Comparison of ENCODE assay signal across 7 cellular contexts in genomic region chr2:237714690-237715458, GRCh38.
A peak's percentile ranks its signal among the peaks of the same experiment; 100 is the strongest.
DNase-seq lines count a peak whose midpoint lies in the region; ATAC-seq and TF ChIP-seq lines count a peak whose summit lies in the region.

No MANE protein-coding gene starts in this region.

- WGBS in stomach, 5 donors: 47 to 60% (median 55%) methylated on average over 14 of the region's 14 CpGs

- no peaks in the 10 kb centered on the region for H3K27me3 ChIP-seq in left lung
- H3K27me3 ChIP-seq in stomach: no peaks in the 10 kb centered on the region

- ATAC-seq in left lung: peak; percentile 92

- intact Hi-C loops in left lung (cut with DNase I) (no loop called here), stomach (cut with DNase I; ENCODE audit: low total_unique reads) (no loop called here)

- H3K4me1 ChIP-seq in left lung: peaks cover 0 to 45% of the 10 kb centered on the region in 2 donors
- H3K4me1 ChIP-seq in stomach: peaks cover 17 to 56% (median 36%) of the 10 kb centered on the region in 4 donors

- TF ChIP-seq POLR2A in stomach (IDR thresholded peaks at IDR 0.05): no peak

- peak overlapping the region; percentile 69 to 73 for H3K27ac ChIP-seq in left lung
- H3K27ac ChIP-seq in stomach: peak overlapping the region; percentile 57 to 82 (median 71)

- H3K36me3 ChIP-seq in left lung (peaks cover 0 to 40% of the 10 kb centered on the region in 2 donors), stomach (peaks cover 16 to 43% (median 30%) of the 10 kb centered on the region in 4 donors)

- DNase-seq in LHCN-M2 (ENCODE audit: low read depth) (peak; percentile 78), cardiac fibroblast (ENCODE audit: low read depth in 2 of 2) (peak; percentile 69 to 71), left lung (no peak), stomach (no peak), NCI-H82 (lab: John Stamatoyannopoulos, UW) (no peak), NCI-H774 (lab: John Stamatoyannopoulos, UW) (no peak), RKO (ENCODE audit: low spot score) (no peak)

- TF ChIP-seq CTCF in cardiac fibroblast (IDR thresholded peaks at IDR 0.05; ENCODE audit: low read depth, low read length) (no peak), left lung (IDR thresholded peaks at IDR 0.05) (no peak), stomach (IDR thresholded peaks at IDR 0.05) (no peak)

- H3K9me3 ChIP-seq in left lung (no peaks in the 10 kb centered on the region), stomach (no peaks in the 10 kb centered on the region)

- no peak for TF ChIP-seq EP300 in stomach (IDR thresholded peaks at IDR 0.05)

- H3K4me3 ChIP-seq in cardiac fibroblast (replicated peaks in 1 of 2; ENCODE audit: low read depth in 2 of 2, low read length in 2 of 2) (no peak overlapping the region), left lung (no peak overlapping the region), stomach (peak overlapping the region; percentile 2 to 8 (median 7))

Comparison
In these comparisons a context has a peak if more than half of its experiments do, and no peak if none do; other contexts are left out.
1. DNase-seq: peak in LHCN-M2 (single experiment) and cardiac fibroblast (2 of 2); none in left lung (0 of 2), stomach (single experiment), NCI-H82 (single experiment), NCI-H774 (single experiment) and RKO (single experiment).
2. H3K4me3 ChIP-seq: peak in stomach (4 of 4); none in cardiac fibroblast (0 of 2) and left lung (0 of 2).